ENCODE assay signal across 19 cellular contexts in genomic region chr2:43430489-43430888, GRCh38.
A peak's percentile ranks its signal among the peaks of the same experiment; 100 is the strongest.
DNase-seq lines count a peak whose midpoint lies in the region; ATAC-seq, FAIRE-seq and TF ChIP-seq lines count a peak whose summit lies in the region.
"Had no signal": no experiment of that assay in that cellular context is flagged by ENCODE, and none has a peak within 500 bp of the region (broad histone marks: within the 10 kb centered on the region; RNA-seq: fewer than 3 reads in every experiment).

No MANE protein-coding gene starts in this region.

- DNase-seq in heart left ventricle: no peak
- DNase-seq in Right ventricle myocardium inferior (ENCODE audit: missing footprints): no peak
- no peak for DNase-seq in PC-9
- peak; percentile 24 for DNase-seq in endothelial cell of umbilical vein (ENCODE audit: low read depth, low spot score)
- no peak for DNase-seq in thoracic aorta (ENCODE audit: low spot score)
- no peak for DNase-seq in NCI-H1105 (lab: John Stamatoyannopoulos, UW)
- DNase-seq in HCEC 1CT: no peak
- DNase-seq: CD8-positive, alpha-beta T cell; DMS79; HFFc6; Karpas-422; NCI-H1436 treated with DMSO at 0.1 percent for 48 hours; NCI-H2029; NCI-H526; Right ventricle myocardium superior had no signal

- FAIRE-seq in endothelial cell of umbilical vein (lab: Jason Lieb, UNC): no peak
- FAIRE-seq: A204.1, GM12892 had no signal

- BruUV-seq in PC-9 (replicated peaks; lab: Mats Ljungman, UMichigan) (no TSS peak), endothelial cell of umbilical vein (replicated peaks; lab: Mats Ljungman, UMichigan) (no TSS peak)

- H3K79me2 ChIP-seq in PC-9 (ENCODE audit: low read depth) (peaks cover 9% of the 10 kb centered on the region; the same call in 1 of the 2 replicates), endothelial cell of umbilical vein (ENCODE audit: control insufficient read depth, insufficient read depth, low read length) (no peaks in the 10 kb centered on the region)

- POLR2A ChIA-PET in PC-9 (lab: Charles Lee; ENCODE audit: unreplicated experiment) (interaction anchor here (0.7 kb wide), 1 partner anchor 48 kb away, joined by 5 read pairs; no protein-coding TSS in a partner anchor), endothelial cell of umbilical vein (lab: Charles Lee) (no interaction called here)

- WGBS in heart left ventricle, 4 donors: 41 to 62% (median 54%) methylated on average over 2 of the region's 2 CpGs

- H3K4me1 ChIP-seq in heart left ventricle (peaks cover 0 to 27% (median 8%) of the 10 kb centered on the region in 12 donors), PC-9 (replicated peaks; ENCODE audit: insufficient read depth) (peaks cover 55% of the 10 kb centered on the region), endothelial cell of umbilical vein (ENCODE audit: control insufficient read depth, extremely low read depth, insufficient read depth, low read length) (peaks cover 15% of the 10 kb centered on the region), thoracic aorta (ENCODE audit: control insufficient read depth in 1 of 2, low read depth in 2 of 2) (peaks cover 26 to 34% of the 10 kb centered on the region in 2 donors)

- H3F3A ChIP-seq in PC-9 (ENCODE audit: insufficient read depth, low read depth): peaks cover 48% of the 10 kb centered on the region

- dilution Hi-C loops in endothelial cell of umbilical vein (cut with MboI; ENCODE audit: extremely low pct_ligation_motif_present, low sequenced_read_pairs): no loop called here

- no peaks in the 10 kb centered on the region for H4K20me1 ChIP-seq in PC-9 (ENCODE audit: insufficient read depth)
- no peaks in the 10 kb centered on the region for H4K20me1 ChIP-seq in endothelial cell of umbilical vein (replicated peaks; ENCODE audit: control insufficient read depth, extremely low read depth, insufficient read depth, low read length)
- H4K20me1 ChIP-seq: BLaER1 treated with 17β-estradiol and CSF1 and Interleukin-3, amounts not matched to agents 10 nM and 100 nM had no signal

- H3K9me1 ChIP-seq in endothelial cell of umbilical vein (replicated peaks; ENCODE audit: control insufficient read depth, extremely low read depth, insufficient read depth, low read length): no peaks in the 10 kb centered on the region

- no peak overlapping the region for H3K4me2 ChIP-seq in PC-9
- no peak overlapping the region for H3K4me2 ChIP-seq in endothelial cell of umbilical vein (ENCODE audit: insufficient read depth, low read length)

- TF ChIP-seq CTCF in heart left ventricle (IDR thresholded peaks at IDR 0.05): no peak
- no peak for TF ChIP-seq CTCF in PC-9 (conservative IDR thresholded peaks at IDR 0.05)
- no peak for TF ChIP-seq CTCF in endothelial cell of umbilical vein (IDR thresholded peaks at IDR 0.05; ENCODE audit: extremely low read depth in 1 of 2, insufficient read depth in 1 of 2, low read depth in 1 of 2, low read length in 2 of 2)
- TF ChIP-seq CTCF in thoracic aorta (IDR thresholded peaks at IDR 0.05): no peak

- intact Hi-C loops in heart left ventricle (cut with DNase I): no loop called here
- intact Hi-C loops in Right ventricle myocardium inferior (cut with DNase I): no loop called here
- intact Hi-C loops in PC-9 (cut with micrococcal nuclease; ENCODE audit: unreplicated experiment): no loop called here
- intact Hi-C loops in endothelial cell of umbilical vein (cut with micrococcal nuclease): no loop called here

- H3K9me2 ChIP-seq in PC-9 (ENCODE audit: insufficient read depth): no peaks in the 10 kb centered on the region

- H2AFZ ChIP-seq in PC-9 (no peak overlapping the region), endothelial cell of umbilical vein (ENCODE audit: low read depth, low read length) (no peak overlapping the region)

- H3K36me3 ChIP-seq in heart left ventricle: peaks cover 0 to 18% (median 3%) of the 10 kb centered on the region in 9 donors
- peaks cover 15% of the 10 kb centered on the region; the same call in 1 of the 2 replicates for H3K36me3 ChIP-seq in PC-9 (ENCODE audit: low read depth)
- H3K36me3 ChIP-seq in endothelial cell of umbilical vein (ENCODE audit: control insufficient read depth in 2 of 2, extremely low read depth in 1 of 2, insufficient read depth in 2 of 2, low read length in 2 of 2): no peaks in the 10 kb centered on the region
- H3K36me3 ChIP-seq in thoracic aorta: no peaks in the 10 kb centered on the region

- CTCF ChIA-PET in PC-9 (lab: Charles Lee): no interaction called here
- CTCF ChIA-PET in endothelial cell of umbilical vein (lab: Charles Lee): interaction anchor here (0.7 kb wide), 1 partner anchor 49 kb away, joined by 3 read pairs; no protein-coding TSS in a partner anchor

- TF ChIP-seq POLR2A in heart left ventricle (IDR thresholded peaks at IDR 0.05) (no peak), endothelial cell of umbilical vein (IDR thresholded peaks at IDR 0.05; ENCODE audit: low read depth, low read length) (no peak)

- H3K4me3 ChIP-seq in heart left ventricle (no peak overlapping the region), PC-9 (no peak overlapping the region), endothelial cell of umbilical vein (replicated peaks in 1 of 3; ENCODE audit: insufficient read depth in 1 of 3, low read depth in 1 of 3, low read length in 3 of 3) (no peak overlapping the region), thoracic aorta (no peak overlapping the region)
- H3K4me3 ChIP-seq: BLaER1 treated with 17β-estradiol and CSF1 and Interleukin-3, amounts not matched to agents 10 nM and 100 nM had no signal

- no peak overlapping the region for H3K9ac ChIP-seq in endothelial cell of umbilical vein (replicated peaks; ENCODE audit: extremely low read depth, insufficient read depth, low read length)
- H3K9ac ChIP-seq: BLaER1 treated with 17β-estradiol and CSF1 and Interleukin-3, amounts not matched to agents 10 nM and 100 nM had no signal

- H3K9me3 ChIP-seq in heart left ventricle (no peaks in the 10 kb centered on the region), PC-9 (ENCODE audit: insufficient read depth, low read depth) (no peaks in the 10 kb centered on the region; the same call in 1 of the 2 replicates), endothelial cell of umbilical vein (replicated peaks; ENCODE audit: control insufficient read depth, insufficient read depth, low read length) (no peaks in the 10 kb centered on the region), thoracic aorta (no peaks in the 10 kb centered on the region)

- peak; percentile 32 to 77 (median 72) for ATAC-seq in heart left ventricle
- no peak for ATAC-seq in Right ventricle myocardium inferior
- ATAC-seq in thoracic aorta (ENCODE audit: insufficient number of reproducible peaks, low FRiP score, low read depth): no peak
- ATAC-seq in HG02642 (IDR thresholded peaks at IDR 0.05; ENCODE audit: poor library complexity, unreplicated experiment): no peak
- ATAC-seq: CD8-positive, alpha-beta T cell had no signal

- H3K27me3 ChIP-seq in heart left ventricle: no peaks in the 10 kb centered on the region
- H3K27me3 ChIP-seq in PC-9 (ENCODE audit: insufficient read depth, low read depth): no peaks in the 10 kb centered on the region
- no peaks in the 10 kb centered on the region for H3K27me3 ChIP-seq in endothelial cell of umbilical vein (ENCODE audit: control insufficient read depth in 2 of 2, insufficient read depth in 2 of 2, low read length in 2 of 2)
- H3K27me3 ChIP-seq in thoracic aorta (replicated peaks; ENCODE audit: insufficient read depth): no peaks in the 10 kb centered on the region
- H3K27me3 ChIP-seq: BLaER1 treated with 17β-estradiol and CSF1 and Interleukin-3, amounts not matched to agents 10 nM and 100 nM had no signal

- H3K27ac ChIP-seq in heart left ventricle: no peak overlapping the region
- peak overlapping the region; percentile 93 for H3K27ac ChIP-seq in PC-9
- H3K27ac ChIP-seq in endothelial cell of umbilical vein (ENCODE audit: insufficient read depth, low read depth, low read length): no peak overlapping the region
- peak overlapping the region; percentile 31 to 45 for H3K27ac ChIP-seq in thoracic aorta
- H3K27ac ChIP-seq: BLaER1 treated with 17β-estradiol and CSF1 and Interleukin-3, amounts not matched to agents 10 nM and 100 nM had no signal

TF ChIP-seq in endothelial cell of umbilical vein, 7 proteins besides CTCF, POLR2A, EP300 and RAD21:
- TF ChIP-seq FOS (IDR thresholded peaks at IDR 0.05; ENCODE audit: borderline replicate concordance, insufficient read depth, low read length): peak; percentile 1
- TF ChIP-seq GATA2 (IDR thresholded peaks at IDR 0.05; ENCODE audit: insufficient read depth, insufficient read length, low read depth, low read length): peak; percentile 30
- no peak for TF ChIP-seq POLR2AphosphoS5 (IDR thresholded peaks at IDR 0.05; ENCODE audit: insufficient read depth, low read depth, low read length)

Comparison
In these comparisons a context has a peak if more than half of its experiments do, and no peak if none do; other contexts are left out.
1. ATAC-seq: peak in heart left ventricle (4 of 4); none in Right ventricle myocardium inferior (single experiment), thoracic aorta (single experiment) and HG02642 (single experiment).
2. H3K27ac ChIP-seq: peak in PC-9 (single experiment) and thoracic aorta (2 of 2); none in heart left ventricle (0 of 12) and endothelial cell of umbilical vein (single experiment).